Comparison of ENCODE assay signal across 8 cellular contexts in genomic region chr20:62136283-62137091, GRCh38. TPM values are rescaled to one million over a fixed set of nuclear protein-coding genes. Genes with fewer than 3 reads are reported as not detected.
DNase-seq lines count a peak whose midpoint lies in the region; ATAC-seq and TF ChIP-seq lines count a peak whose summit lies in the region.

No MANE protein-coding gene starts in this region.

- intact Hi-C loops in activated naive CD4-positive, alpha-beta T cell treated with anti-CD3 and anti-CD28 coated beads for 36 hours (cut with micrococcal nuclease) = loop anchor here (1.0 kb wide), 2 partner anchors 69 to 125 kb away; no protein-coding TSS in a partner anchor

- CTCF ChIA-PET in activated naive CD4-positive, alpha-beta T cell treated with anti-CD3 and anti-CD28 coated beads for 36 hours (lab: Charles Lee) = interaction anchor here (1.3 to 3.5 kb wide), 5 partner anchors 53 to 126 kb away, joined by 3 to 27 read pairs (median 6); no protein-coding TSS in a partner anchor

- peaks cover 47% of the 10 kb centered on the region for H3K4me1 Mint-ChIP-seq in activated naive CD4-positive, alpha-beta T cell treated with anti-CD3 and anti-CD28 coated beads for 36 hours (ENCODE audit: low read depth)

- H3K27ac Mint-ChIP-seq in activated naive CD4-positive, alpha-beta T cell treated with anti-CD3 and anti-CD28 coated beads for 36 hours = peak overlapping the region; percentile 71

- H3K27me3 Mint-ChIP-seq in activated naive CD4-positive, alpha-beta T cell treated with anti-CD3 and anti-CD28 coated beads for 36 hours (ENCODE audit: low read depth) = no peaks in the 10 kb centered on the region

- ATAC-seq in SK-N-SH treated with all-trans-retinoic acid at 6 μM for 48 hours (peak; percentile 74), GM21529 (IDR thresholded peaks at IDR 0.05; ENCODE audit: unreplicated experiment) (no peak), GM18907 (IDR thresholded peaks at IDR 0.05; ENCODE audit: unreplicated experiment) (no peak)

- TF ChIP-seq CTCF in retinal pigment epithelial cell (conservative IDR thresholded peaks at IDR 0.05; ENCODE audit: low read depth, low read length) = peak; percentile 98

- DNase-seq in EH (ENCODE audit: low read depth) (peak; percentile 67), KG1 (lab: John Stamatoyannopoulos, UW) (peak; percentile 41), glomerular visceral epithelial cell (ENCODE audit: extremely low spot score) (peak; percentile 72), retinal pigment epithelial cell (ENCODE audit: low read depth) (no peak)
- DNase-seq in activated naive CD4-positive, alpha-beta T cell treated with anti-CD3 and anti-CD28 coated beads for 36 hours = peak; percentile 80

- no peaks in the 10 kb centered on the region for H3K9me3 Mint-ChIP-seq in activated naive CD4-positive, alpha-beta T cell treated with anti-CD3 and anti-CD28 coated beads for 36 hours

- no peak overlapping the region for H3K4me3 ChIP-seq in retinal pigment epithelial cell (ENCODE audit: low read length)

- H3K36me3 Mint-ChIP-seq in activated naive CD4-positive, alpha-beta T cell treated with anti-CD3 and anti-CD28 coated beads for 36 hours (ENCODE audit: low read depth) = peaks cover 52% of the 10 kb centered on the region

- H3K4me3 Mint-ChIP-seq in activated naive CD4-positive, alpha-beta T cell treated with anti-CD3 and anti-CD28 coated beads for 36 hours = no peak overlapping the region

TF ChIP-seq in SK-N-SH treated with all-trans-retinoic acid at 6 μM for 48 hours, 23 proteins besides CTCF, POLR2A, EP300 and RAD21:
- TF ChIP-seq ZC3H10 (CRISPR knock-in tag; IDR thresholded peaks at IDR 0.05) (no peak), ZNF565 (CRISPR knock-in tag; conservative IDR thresholded peaks at IDR 0.05; ENCODE audit: low read depth) (no peak), OSR1 (CRISPR knock-in tag; IDR thresholded peaks at IDR 0.05) (no peak), ARNTL (CRISPR knock-in tag; IDR thresholded peaks at IDR 0.05; ENCODE audit: borderline replicate concordance, low read depth) (no peak), TOX (CRISPR knock-in tag; IDR thresholded peaks at IDR 0.05; ENCODE audit: borderline replicate concordance) (no peak), ZFP3 (CRISPR knock-in tag; IDR thresholded peaks at IDR 0.05) (no peak), ZFP30 (CRISPR knock-in tag; IDR thresholded peaks at IDR 0.05) (no peak), TSHZ2 (CRISPR knock-in tag; IDR thresholded peaks at IDR 0.05) (no peak), GLIS3 (CRISPR knock-in tag; IDR thresholded peaks at IDR 0.05) (no peak), BACH2 (CRISPR knock-in tag; IDR thresholded peaks at IDR 0.05; ENCODE audit: borderline replicate concordance) (no peak), POU6F1 (CRISPR knock-in tag; IDR thresholded peaks at IDR 0.05; ENCODE audit: borderline replicate concordance, low read depth) (no peak), ISL1 (CRISPR knock-in tag; IDR thresholded peaks at IDR 0.05) (no peak), CSDC2 (CRISPR knock-in tag; IDR thresholded peaks at IDR 0.05) (no peak), PATZ1 (CRISPR knock-in tag; IDR thresholded peaks at IDR 0.05; ENCODE audit: borderline replicate concordance) (no peak), SNAI2 (CRISPR knock-in tag; IDR thresholded peaks at IDR 0.05) (no peak), PPARA (CRISPR knock-in tag; IDR thresholded peaks at IDR 0.05; ENCODE audit: borderline replicate concordance) (no peak), ZNF70 (CRISPR knock-in tag; IDR thresholded peaks at IDR 0.05) (no peak), CSRNP3 (CRISPR knock-in tag; IDR thresholded peaks at IDR 0.05) (no peak)

RNA-seq across cellular contexts. Expression of gene PSMA7, which starts 6.7 kb away (rescaled TPM):
- total RNA-seq in activated naive CD4-positive, alpha-beta T cell treated with anti-CD3 and anti-CD28 coated beads for 36 hours = 100 to 1,000 TPM; 287 to 288 TPM

RNA-seq across cellular contexts. Expression of gene SS18L1, which starts 7.1 kb away (rescaled TPM):
- 10 to 100 TPM; 14.5 to 18.0 TPM for total RNA-seq in activated naive CD4-positive, alpha-beta T cell treated with anti-CD3 and anti-CD28 coated beads for 36 hours

RNA-seq across cellular contexts. Expression of gene LSM14B, which starts 14.2 kb away (rescaled TPM):
- total RNA-seq in activated naive CD4-positive, alpha-beta T cell treated with anti-CD3 and anti-CD28 coated beads for 36 hours = 10 to 100 TPM; 29.6 to 33.3 TPM

RNA-seq across cellular contexts. Expression of gene MTG2, which starts 46.3 kb away (rescaled TPM):
- total RNA-seq in activated naive CD4-positive, alpha-beta T cell treated with anti-CD3 and anti-CD28 coated beads for 36 hours = 10 to 100 TPM; 34.3 to 36.4 TPM
